Comparison of ENCODE assay signal across 8 cellular contexts in genomic region chr4:39044364-39044946, GRCh38. TPM values are rescaled to one million over a fixed set of nuclear protein-coding genes. Genes with fewer than 3 reads are reported as not detected.
A peak's percentile ranks its signal among the peaks of the same experiment; 100 is the strongest.
DNase-seq lines count a peak whose midpoint lies in the region; ATAC-seq and TF ChIP-seq lines count a peak whose summit lies in the region.

No MANE protein-coding gene starts in this region.

- POLR2A ChIA-PET in CD8-positive, alpha-beta memory T cell (lab: Charles Lee) = interaction anchor here (0.8 to 1.7 kb wide), 4 partner anchors 12 to 137 kb away, joined by 3 to 10 read pairs (median 5); partner anchors contain the start of gene WDR19
- POLR2A ChIA-PET in OCI-LY7 (lab: Charles Lee) = interaction anchor here (0.6 to 7.5 kb wide), 7 partner anchors 13 to 263 kb away, joined by 3 to 169 read pairs (median 4); partner anchors contain the start of gene TMEM156

- intact Hi-C loops in OCI-LY7 (cut with micrococcal nuclease; ENCODE audit: unreplicated experiment) = loop anchor here (1.0 kb wide), 1 partner anchor 12 kb away; the partner anchor contains the start of gene TMEM156

- no peaks in the 10 kb centered on the region for H3K9me3 ChIP-seq in CD8-positive, alpha-beta memory T cell (ENCODE audit: low read length)
- no peaks in the 10 kb centered on the region for H3K9me3 ChIP-seq in OCI-LY7 (ENCODE audit: low read length)

- H3K79me2 ChIP-seq in OCI-LY7 (ENCODE audit: insufficient read depth, low read depth, low read length) = peaks cover 30% of the 10 kb centered on the region

- DNase-seq in CD8-positive, alpha-beta memory T cell = peak; percentile 86 to 96 (median 93)
- DNase-seq in HPDE6-E6E7 (ENCODE audit: extremely low spot score) (peak; percentile 81), OCI-LY7 (ENCODE audit: low spot score) (peak; percentile 90), activated T-cell treated with anti-CD3 and anti-CD28 coated beads for 4 hours (peak; percentile 95), epithelial cell of proximal tubule (ENCODE audit: low read depth) (no peak), mucosa of gallbladder (ENCODE audit: low spot score) (peak; percentile 90)
- peak; percentile 82 to 90 for DNase-seq in stimulated activated CD8-positive, alpha-beta memory T cell treated with anti-CD3 and anti-CD28 coated beads, Interleukin-4, amount 100 ng/mL, for 1 hour (ENCODE audit: low read depth in 2 of 2, low spot score in 1 of 2)

- peaks cover 0 to 6% (median 0%) of the 10 kb centered on the region in 3 donors for H3K36me3 Mint-ChIP-seq in CD8-positive, alpha-beta memory T cell

- peak overlapping the region; percentile 58; the same call in 1 of the 2 replicates for H2AFZ ChIP-seq in OCI-LY7 (ENCODE audit: low read length)

- CTCF ChIA-PET in CD8-positive, alpha-beta memory T cell (lab: Charles Lee) = interaction anchor here (0.7 to 3.5 kb wide), 3 partner anchors 15 to 142 kb away, joined by 3 to 14 read pairs (median 5); no protein-coding TSS in a partner anchor
- CTCF ChIA-PET in OCI-LY7 (lab: Charles Lee; ENCODE audit: unreplicated experiment) = interaction anchor here (0.5 to 1.1 kb wide), 2 partner anchors 14 to 186 kb away, joined by 4 to 9 read pairs; no protein-coding TSS in a partner anchor

- TF ChIP-seq CTCF in OCI-LY7 (conservative IDR thresholded peaks at IDR 0.05; ENCODE audit: low read length) (no peak), epithelial cell of proximal tubule (conservative IDR thresholded peaks at IDR 0.05; ENCODE audit: low read depth, low read length) (no peak)

- H3K4me3 Mint-ChIP-seq in CD8-positive, alpha-beta memory T cell = peak overlapping the region; percentile 91 to 96 (median 95)

- no peaks in the 10 kb centered on the region for H3K9me2 ChIP-seq in OCI-LY7 (ENCODE audit: insufficient read depth, low read length)

- no TSS peak for BruUV-seq in OCI-LY7 (replicated peaks; lab: Mats Ljungman, UMichigan)

- H3K9me3 Mint-ChIP-seq in CD8-positive, alpha-beta memory T cell = no peaks in the 10 kb centered on the region

- no peaks in the 10 kb centered on the region for H3K36me3 ChIP-seq in CD8-positive, alpha-beta memory T cell (ENCODE audit: insufficient read depth, low read length)
- no peaks in the 10 kb centered on the region for H3K36me3 ChIP-seq in OCI-LY7 (ENCODE audit: insufficient read depth, low read length)

- H3K27ac Mint-ChIP-seq in CD8-positive, alpha-beta memory T cell = peak overlapping the region; percentile 93 to 99 (median 96)

- no peaks in the 10 kb centered on the region for H3K27me3 ChIP-seq in CD8-positive, alpha-beta memory T cell (ENCODE audit: insufficient read depth, low read length, poor library complexity, severe bottlenecking)

- H3K4me3 ChIP-seq in CD8-positive, alpha-beta memory T cell (ENCODE audit: low read length) = peak overlapping the region; percentile 65
- H3K4me3 ChIP-seq in OCI-LY7 (ENCODE audit: low read depth, low read length, poor library complexity, severe bottlenecking) (peak overlapping the region; percentile 75), epithelial cell of proximal tubule (ENCODE audit: low read depth, low read length) (peak overlapping the region; percentile 59)

- peak; percentile 60 for ATAC-seq in GM19467 (IDR thresholded peaks at IDR 0.05; ENCODE audit: unreplicated experiment)

- H3K27me3 Mint-ChIP-seq in CD8-positive, alpha-beta memory T cell = peaks cover 0 to 3% of the 10 kb centered on the region in 2 donors

- peak overlapping the region; percentile 72 for H3K27ac ChIP-seq in CD8-positive, alpha-beta memory T cell (ENCODE audit: low read depth, low read length)
- peak overlapping the region; percentile 60 for H3K27ac ChIP-seq in OCI-LY7 (ENCODE audit: low read depth, low read length, poor library complexity, severe bottlenecking)

- H4K20me1 ChIP-seq in OCI-LY7 (ENCODE audit: insufficient read depth, low read length) = no peaks in the 10 kb centered on the region

- H3K4me1 ChIP-seq in CD8-positive, alpha-beta memory T cell (ENCODE audit: insufficient read depth, low read length) = peaks cover 40% of the 10 kb centered on the region
- peaks cover 57% of the 10 kb centered on the region for H3K4me1 ChIP-seq in OCI-LY7 (ENCODE audit: insufficient read depth, low read length, poor library complexity, severe bottlenecking)

- H3K4me1 Mint-ChIP-seq in CD8-positive, alpha-beta memory T cell = peaks cover 48 to 60% (median 57%) of the 10 kb centered on the region in 3 donors

- H3K4me2 ChIP-seq in OCI-LY7 (ENCODE audit: low read length) = peak overlapping the region; percentile 77

RNA-seq across cellular contexts. Expression of gene TMEM156, which starts 12.2 kb away (rescaled TPM):
- 1 to 10 TPM; 6.7 to 7.3 TPM for total RNA-seq in CD8-positive, alpha-beta memory T cell
- polyA plus RNA-seq in CD8-positive, alpha-beta memory T cell = 24.3 TPM
- 25.0 and 29.0 TPM in 2 replicates for total RNA-seq in OCI-LY7 (2014; rRNA removed; shearing (Covaris generic))
- total RNA-seq in OCI-LY7 (2022) (29.4 and 35.7 TPM in 2 replicates), epithelial cell of proximal tubule (2.3 and 9.1 TPM in 2 replicates), mucosa of gallbladder (3.3 TPM)

RNA-seq across cellular contexts. Expression of gene KLHL5, which starts 17.6 kb away (rescaled TPM):
- 10 to 100 TPM; 11.7 to 13.0 TPM for total RNA-seq in CD8-positive, alpha-beta memory T cell
- polyA plus RNA-seq in CD8-positive, alpha-beta memory T cell = 8.3 TPM
- total RNA-seq in OCI-LY7 (2014; rRNA removed; shearing (Covaris generic)) = 34.4 and 47.5 TPM in 2 replicates
- total RNA-seq in OCI-LY7 (2022) = 59.8 and 69.8 TPM in 2 replicates
- 60.4 and 62.7 TPM in 2 replicates for total RNA-seq in epithelial cell of proximal tubule
- total RNA-seq in mucosa of gallbladder = 29.6 TPM
